Comparison of ENCODE assay signal across 1 cellular context in the genomic region with DNA sequence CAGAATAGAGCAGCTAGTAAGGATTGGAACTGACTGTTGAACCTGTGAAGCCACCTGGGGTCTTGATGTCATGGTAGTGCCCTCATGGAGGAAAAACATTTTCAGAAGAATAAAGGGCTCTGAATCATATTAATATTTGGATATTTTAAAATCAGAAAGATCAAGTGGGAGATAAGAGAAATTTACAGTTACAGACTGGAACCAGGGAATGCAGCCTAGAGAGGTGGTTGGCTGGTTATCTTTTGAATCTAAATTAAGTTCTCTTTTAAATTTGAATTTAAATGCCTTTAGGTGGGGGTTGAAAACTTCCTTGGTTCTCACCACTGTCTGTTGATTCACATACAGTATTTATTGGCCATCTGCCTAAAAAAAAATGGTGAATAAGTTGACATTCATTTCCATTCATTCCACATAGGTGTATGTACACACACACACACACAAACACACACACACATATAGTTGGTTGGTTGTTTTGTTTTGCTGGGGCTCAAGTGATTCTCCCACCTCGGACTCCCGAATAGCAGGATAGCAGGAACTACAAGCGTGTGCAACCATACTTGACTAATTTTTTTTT.
TF ChIP-seq lines count a peak whose summit lies in the region.

No MANE protein-coding gene starts in this region.

TF ChIP-seq in IMR-90, 13 proteins besides CTCF, POLR2A, EP300 and RAD21:
- TF ChIP-seq MXI1 (IDR thresholded peaks at IDR 0.05; ENCODE audit: borderline replicate concordance, low read depth, low read length) (no peak), FOS (IDR thresholded peaks at IDR 0.05; ENCODE audit: low read depth, low read length) (no peak), MAFK (IDR thresholded peaks at IDR 0.05; ENCODE audit: low read depth, low read length) (no peak), CHD1 (IDR thresholded peaks at IDR 0.05; ENCODE audit: low read depth, low read length) (no peak), BHLHE40 (IDR thresholded peaks at IDR 0.05; ENCODE audit: low read depth, low read length) (no peak), CEBPB (IDR thresholded peaks at IDR 0.05; ENCODE audit: low read depth, low read length) (no peak), ELK1 (IDR thresholded peaks at IDR 0.05; ENCODE audit: borderline replicate concordance, low read depth, low read length) (no peak), USF2 (IDR thresholded peaks at IDR 0.05; ENCODE audit: low read depth, low read length) (no peak), SMC3 (IDR thresholded peaks at IDR 0.05; ENCODE audit: low read depth, low read length) (no peak), RCOR1 (IDR thresholded peaks at IDR 0.05; ENCODE audit: insufficient replicate concordance, low read length) (no peak), NFE2L2 (IDR thresholded peaks at IDR 0.05; ENCODE audit: low read depth, low read length) (no peak), RFX5 (IDR thresholded peaks at IDR 0.05; ENCODE audit: low read depth, low read length) (no peak), MAZ (IDR thresholded peaks at IDR 0.05; ENCODE audit: borderline replicate concordance, low read depth, low read length) (no peak)
